ENCODE assay signal across 23 cellular contexts in the genomic region with DNA sequence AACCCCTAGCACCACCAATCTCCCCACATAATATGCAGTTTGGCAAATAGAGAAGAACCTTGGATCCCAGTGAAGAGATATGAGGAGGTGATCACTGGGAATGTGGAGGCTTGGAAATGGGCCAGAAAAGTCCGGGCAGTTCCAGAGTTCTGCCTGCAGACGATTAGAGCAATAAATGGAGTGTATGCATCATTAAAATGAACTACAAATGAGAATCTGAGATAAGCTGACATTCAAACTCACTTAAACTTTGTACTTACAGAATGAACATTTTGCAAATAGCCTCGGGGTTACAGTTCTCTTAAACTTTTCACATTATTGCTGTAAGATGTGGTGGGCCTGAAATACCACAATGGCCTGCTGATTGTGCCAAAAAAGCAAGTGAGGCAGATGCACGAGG. TPM values are rescaled to one million over a fixed set of nuclear protein-coding genes. Genes with fewer than 3 reads are reported as not detected.
DNase-seq lines count a peak whose midpoint lies in the region; ATAC-seq, FAIRE-seq and TF ChIP-seq lines count a peak whose summit lies in the region.
"Had no signal": no experiment of that assay in that cellular context is flagged by ENCODE, and none has a peak within 500 bp of the region (broad histone marks: within the 10 kb centered on the region; RNA-seq: fewer than 3 reads in every experiment).

No MANE protein-coding gene starts in this region.

- no peaks in the 10 kb centered on the region for H4K20me1 ChIP-seq in HepG2 (ENCODE audit: insufficient read depth, low read length)

- TF ChIP-seq POLR2A in HepG2 (IDR thresholded peaks at IDR 0.05; ENCODE audit: insufficient read depth in 1 of 2, low read depth in 2 of 2, low read length in 2 of 2) (no peak), right lobe of liver (IDR thresholded peaks at IDR 0.05) (no peak)

- H3K27ac Mint-ChIP-seq in activated naive CD4-positive, alpha-beta T cell treated with anti-CD3 and anti-CD28 coated beads, Interleukin-2, amount 50 U/mL, for 72 hours = no peak overlapping the region
- H3K27ac Mint-ChIP-seq in activated CD8-positive, alpha-beta T cell treated with anti-CD3 and anti-CD28 coated beads, Interleukin-2, amount 10 ng/mL, durations not matched to agents 7 days and 5 days = no peak overlapping the region
- H3K27ac Mint-ChIP-seq in CD4-positive, alpha-beta T cell = no peak overlapping the region
- H3K27ac Mint-ChIP-seq: activated CD4-positive, alpha-beta memory T cell treated with anti-CD3 and anti-CD28 coated beads for 36 hours; activated naive CD4-positive, alpha-beta T cell treated with anti-CD3 and anti-CD28 coated beads for 36 hours; memory B cell; natural killer cell treated with Interleukin-12 subunit alpha and Interleukin-12 subunit beta and Interleukin-15 and Interleukin-18, amount 100 ng/mL, for 72 hours; T-helper 2 cell treated with Interferon-gamma antibody and Interleukin-4, amounts not matched to agents 5 μg/mL and 100 μg/mL, for 36 hours had no signal

- no peaks in the 10 kb centered on the region for H3K36me3 ChIP-seq in HepG2 (replicated peaks in 1 of 2; ENCODE audit: control insufficient read depth in 1 of 2, insufficient read depth in 2 of 2, low read length in 2 of 2)
- no peaks in the 10 kb centered on the region for H3K36me3 ChIP-seq in right lobe of liver
- H3K36me3 ChIP-seq: SJSA1 had no signal

- peak; percentile 15 for DNase-seq in HepG2 (ENCODE audit: low spot score)
- no peak for DNase-seq in right lobe of liver
- DNase-seq in amniotic epithelial cell (ENCODE audit: low read depth) = peak; percentile 74
- DNase-seq in glomerular visceral epithelial cell (ENCODE audit: extremely low spot score) = peak; percentile 31
- DNase-seq in activated naive CD4-positive, alpha-beta T cell treated with anti-CD3 and anti-CD28 coated beads, Interleukin-2, amount 50 U/mL, for 72 hours (ENCODE audit: low spot score in 2 of 2) = no peak
- DNase-seq in activated CD8-positive, alpha-beta T cell treated with anti-CD3 and anti-CD28 coated beads, Interleukin-2, amount 10 ng/mL, durations not matched to agents 7 days and 5 days = no peak
- no peak for DNase-seq in A172 (ENCODE audit: low spot score)
- DNase-seq in CD4-positive, alpha-beta T cell = no peak
- DNase-seq: activated CD4-positive, alpha-beta memory T cell treated with anti-CD3 and anti-CD28 coated beads for 36 hours; activated naive CD4-positive, alpha-beta T cell treated with anti-CD3 and anti-CD28 coated beads for 36 hours; C1 segment of cervical spinal cord; DMS153; foreskin keratinocyte; NCI-H1417 treated with DMSO at 0.1 percent for 48 hours; NCI-H69 had no signal

- no peak overlapping the region for H2AFZ ChIP-seq in HepG2 (ENCODE audit: low read length)

- H3K4me3 Mint-ChIP-seq in activated CD8-positive, alpha-beta T cell treated with anti-CD3 and anti-CD28 coated beads, Interleukin-2, amount 10 ng/mL, durations not matched to agents 7 days and 5 days = no peak overlapping the region
- no peak overlapping the region for H3K4me3 Mint-ChIP-seq in CD4-positive, alpha-beta T cell
- H3K4me3 Mint-ChIP-seq: activated CD4-positive, alpha-beta memory T cell treated with anti-CD3 and anti-CD28 coated beads for 36 hours; activated naive CD4-positive, alpha-beta T cell treated with anti-CD3 and anti-CD28 coated beads for 36 hours; brain; memory B cell; natural killer cell treated with Interleukin-12 subunit alpha and Interleukin-12 subunit beta and Interleukin-15 and Interleukin-18, amount 100 ng/mL, for 72 hours; T-helper 2 cell treated with Interferon-gamma antibody and Interleukin-4, amounts not matched to agents 5 μg/mL and 100 μg/mL, for 36 hours had no signal

- no peak for FAIRE-seq in HepG2 (lab: Jason Lieb, UNC)
- FAIRE-seq: colon, keratinocyte had no signal

- TF ChIP-seq CTCF in HepG2 (CRISPR knock-in tag; IDR thresholded peaks at IDR 0.05) = no peak
- no peak for TF ChIP-seq CTCF in right lobe of liver (IDR thresholded peaks at IDR 0.05)
- TF ChIP-seq CTCF in CD4-positive, alpha-beta T cell (IDR thresholded peaks at IDR 0.05) = no peak

- H3K36me3 Mint-ChIP-seq in activated naive CD4-positive, alpha-beta T cell treated with anti-CD3 and anti-CD28 coated beads, Interleukin-2, amount 50 U/mL, for 72 hours = no peaks in the 10 kb centered on the region
- no peaks in the 10 kb centered on the region for H3K36me3 Mint-ChIP-seq in activated CD8-positive, alpha-beta T cell treated with anti-CD3 and anti-CD28 coated beads, Interleukin-2, amount 10 ng/mL, durations not matched to agents 7 days and 5 days (ENCODE audit: low read depth)
- no peaks in the 10 kb centered on the region for H3K36me3 Mint-ChIP-seq in CD4-positive, alpha-beta T cell (ENCODE audit: low read depth)
- H3K36me3 Mint-ChIP-seq: activated CD4-positive, alpha-beta memory T cell treated with anti-CD3 and anti-CD28 coated beads for 36 hours; brain; memory B cell; natural killer cell treated with Interleukin-12 subunit alpha and Interleukin-12 subunit beta and Interleukin-15 and Interleukin-18, amount 100 ng/mL, for 72 hours had no signal

- intact Hi-C loops in HepG2 (cut with micrococcal nuclease; ENCODE audit: unreplicated experiment) (no loop called here), right lobe of liver (cut with DNase I) (no loop called here)
- intact Hi-C loops in CD4-positive, alpha-beta T cell (cut with DNase I, micrococcal nuclease) = no loop called here

- no peaks in the 10 kb centered on the region for H3K9me3 ChIP-seq in HepG2 (ENCODE audit: low read length)
- H3K9me3 ChIP-seq in right lobe of liver = no peaks in the 10 kb centered on the region
- H3K9me3 ChIP-seq in CD4-positive, alpha-beta T cell (ENCODE audit: control insufficient read depth, low read length) = no peaks in the 10 kb centered on the region
- H3K9me3 ChIP-seq: SJSA1 had no signal

- H3K4me1 ChIP-seq in HepG2 (ENCODE audit: insufficient read depth, low read length) (peaks cover 37% of the 10 kb centered on the region), right lobe of liver (no peaks in the 10 kb centered on the region)
- H3K4me1 ChIP-seq: foreskin keratinocyte had no signal

- H3K27ac ChIP-seq in HepG2 (ENCODE audit: extremely low read length, insufficient read depth, low read length) (no peak overlapping the region), right lobe of liver (no peak overlapping the region)
- no peak overlapping the region for H3K27ac ChIP-seq in CD4-positive, alpha-beta T cell (ENCODE audit: low read depth, low read length)
- H3K27ac ChIP-seq: foreskin keratinocyte, KMS-11, SJSA1 had no signal

- ATAC-seq in HepG2 = peak; percentile 50; the same call in 2 of the 3 replicates
- no peak for ATAC-seq in right lobe of liver
- no peak for ATAC-seq in activated naive CD4-positive, alpha-beta T cell treated with anti-CD3 and anti-CD28 coated beads, Interleukin-2, amount 50 U/mL, for 72 hours
- no peak for ATAC-seq in activated CD8-positive, alpha-beta T cell treated with anti-CD3 and anti-CD28 coated beads, Interleukin-2, amount 10 ng/mL, durations not matched to agents 7 days and 5 days
- no peak for ATAC-seq in CD4-positive, alpha-beta T cell (ENCODE audit: poor library complexity)
- ATAC-seq: foreskin keratinocyte; natural killer cell treated with Interleukin-12 subunit alpha and Interleukin-12 subunit beta and Interleukin-15 and Interleukin-18, amount 100 ng/mL, for 72 hours had no signal

- TF ChIP-seq EP300 in HepG2 (IDR thresholded peaks at IDR 0.05; ENCODE audit: low read depth in 2 of 2, low read length in 2 of 2) (no peak), HepG2 (CRISPR knock-in tag; IDR thresholded peaks at IDR 0.05; ENCODE audit: borderline replicate concordance) (no peak)

- H3K9ac ChIP-seq in HepG2 (ENCODE audit: insufficient read depth, low read depth, low read length) = no peak overlapping the region
- H3K9ac ChIP-seq: KMS-11 had no signal

- TF ChIP-seq RAD21 in HepG2 (CRISPR knock-in tag; IDR thresholded peaks at IDR 0.05) = no peak

- H3K4me1 Mint-ChIP-seq in activated CD8-positive, alpha-beta T cell treated with anti-CD3 and anti-CD28 coated beads, Interleukin-2, amount 10 ng/mL, durations not matched to agents 7 days and 5 days (ENCODE audit: low read depth) = no peaks in the 10 kb centered on the region
- no peaks in the 10 kb centered on the region for H3K4me1 Mint-ChIP-seq in CD4-positive, alpha-beta T cell (ENCODE audit: low read depth)
- H3K4me1 Mint-ChIP-seq: brain had no signal

- no TSS peak for BruUV-seq in HepG2 (replicated peaks; lab: Mats Ljungman, UMichigan)

- H3K9me3 Mint-ChIP-seq in activated naive CD4-positive, alpha-beta T cell treated with anti-CD3 and anti-CD28 coated beads, Interleukin-2, amount 50 U/mL, for 72 hours = no peaks in the 10 kb centered on the region
- H3K9me3 Mint-ChIP-seq in activated CD8-positive, alpha-beta T cell treated with anti-CD3 and anti-CD28 coated beads, Interleukin-2, amount 10 ng/mL, durations not matched to agents 7 days and 5 days (ENCODE audit: insufficient read depth) = no peaks in the 10 kb centered on the region
- H3K9me3 Mint-ChIP-seq in CD4-positive, alpha-beta T cell = no peaks in the 10 kb centered on the region
- H3K9me3 Mint-ChIP-seq: activated CD4-positive, alpha-beta memory T cell treated with anti-CD3 and anti-CD28 coated beads for 36 hours; activated naive CD4-positive, alpha-beta T cell treated with anti-CD3 and anti-CD28 coated beads for 36 hours; natural killer cell treated with Interleukin-12 subunit alpha and Interleukin-12 subunit beta and Interleukin-15 and Interleukin-18, amount 100 ng/mL, for 72 hours; T-helper 2 cell treated with Interferon-gamma antibody and Interleukin-4, amounts not matched to agents 5 μg/mL and 100 μg/mL, for 36 hours had no signal

- WGBS in HepG2 (ENCODE audit: low lambda C conversion rate) = 10% methylated on average over 4 of the region's 4 CpGs
- 32% methylated on average over 4 of the region's 4 CpGs for WGBS in right lobe of liver (ENCODE audit: insufficient coverage, low coverage, low lambda C conversion rate, missing lambda C conversion rate)

- peaks cover 14% of the 10 kb centered on the region for H3K27me3 Mint-ChIP-seq in activated CD8-positive, alpha-beta T cell treated with anti-CD3 and anti-CD28 coated beads, Interleukin-2, amount 10 ng/mL, durations not matched to agents 7 days and 5 days (ENCODE audit: low read depth)
- H3K27me3 Mint-ChIP-seq in CD4-positive, alpha-beta T cell = peaks cover 13% of the 10 kb centered on the region
- H3K27me3 Mint-ChIP-seq: memory B cell had no signal

- H3K4me3 ChIP-seq in HepG2 (replicated peaks in 1 of 3; ENCODE audit: insufficient read depth in 1 of 3, low read depth in 2 of 3, low read length in 3 of 3) (no peak overlapping the region), right lobe of liver (no peak overlapping the region)
- H3K4me3 ChIP-seq: SJSA1 had no signal

- in situ Hi-C loops in HepG2 (cut with HindIII; ENCODE audit: extremely low pct_ligation_motif_present, low pct_unique_long_range_greater_than_20kb) = no loop called here

- no peaks in the 10 kb centered on the region for H3K79me2 ChIP-seq in HepG2 (ENCODE audit: insufficient read depth, low read length)

- H3K4me2 ChIP-seq in HepG2 (ENCODE audit: low read depth, low read length) = no peak overlapping the region; the same call in 1 of the 2 replicates
- H3K4me2 ChIP-seq: KMS-11 had no signal

- POLR2A ChIA-PET in HepG2 (lab: Yijun Ruan, JAX) = no interaction called here
- POLR2A ChIA-PET in activated CD8-positive, alpha-beta T cell treated with anti-CD3 and anti-CD28 coated beads, Interleukin-2, amount 10 ng/mL, durations not matched to agents 7 days and 5 days (lab: Charles Lee) = no interaction called here
- POLR2A ChIA-PET in CD4-positive, alpha-beta T cell (lab: Charles Lee) = no interaction called here

- H3K27me3 ChIP-seq in HepG2 (ENCODE audit: control insufficient read depth in 1 of 2, insufficient read depth in 2 of 2, low read length in 2 of 2) = no peaks in the 10 kb centered on the region
- no peaks in the 10 kb centered on the region for H3K27me3 ChIP-seq in right lobe of liver
- H3K27me3 ChIP-seq in CD4-positive, alpha-beta T cell (ENCODE audit: control insufficient read depth, insufficient read depth, low read length) = no peaks in the 10 kb centered on the region
- H3K27me3 ChIP-seq: foreskin keratinocyte, SJSA1 had no signal

- CTCF ChIA-PET in HepG2 (lab: Yijun Ruan, JAX; ENCODE audit: low intra/inter-chr PET ratio, low total read pairs) = no interaction called here
- CTCF ChIA-PET in activated CD8-positive, alpha-beta T cell treated with anti-CD3 and anti-CD28 coated beads, Interleukin-2, amount 10 ng/mL, durations not matched to agents 7 days and 5 days (lab: Charles Lee) = no interaction called here
- CTCF ChIA-PET in CD4-positive, alpha-beta T cell (lab: Charles Lee) = no interaction called here

RNA-seq across cellular contexts. Expression of a gene that starts 23.0 kb away (rescaled TPM):
- total RNA-seq in HepG2 (2016; rRNA removed; fragmentation: Illumina TruSeq; extraction: Trizol) = 20.0 TPM in 2 replicates
- total RNA-seq in HepG2 (2016; cell fraction: cytosol; rRNA removed; fragmentation: Illumina TruSeq; extraction: Trizol; ENCODE audit: low read depth) = 9.3 and 10.4 TPM in 2 replicates
- total RNA-seq in HepG2 (2016; cell fraction: insoluble cytoplasmic fraction; rRNA removed; fragmentation: Illumina TruSeq; extraction: Trizol) = 18.6 and 20.5 TPM in 2 replicates
- 15.5 and 16.5 TPM in 2 replicates for total RNA-seq in HepG2 (2016; cell fraction: membrane; rRNA removed; fragmentation: Illumina TruSeq; extraction: Trizol)
- 29.5 and 30.3 TPM in 2 replicates for total RNA-seq in HepG2 (2016; cell fraction: nucleus; rRNA removed; fragmentation: Illumina TruSeq; extraction: Trizol)
- polyA plus RNA-seq in HepG2 (2011; rRNA removed) = 6.0 and 6.3 TPM in 2 replicates
- 4.6 and 6.5 TPM in 2 replicates for polyA plus RNA-seq in HepG2 (2011; cell fraction: cytosol; rRNA removed)
- 8.6 and 9.9 TPM in 2 replicates for polyA plus RNA-seq in HepG2 (2011; cell fraction: nucleus; rRNA removed)
- 9.2 and 12.5 TPM in 2 replicates for polyA plus RNA-seq in HepG2 (2012)
- polyA plus RNA-seq in HepG2 (2016; cell fraction: cytosol; fragmentation: Illumina TruSeq; extraction: Trizol; ENCODE audit: low read depth) = 1.4 and 1.7 TPM in 2 replicates
- polyA plus RNA-seq in HepG2 (2016; cell fraction: insoluble cytoplasmic fraction; fragmentation: Illumina TruSeq; extraction: Trizol; ENCODE audit: low read depth) = 12.6 and 13.6 TPM in 2 replicates
- 5.8 and 5.9 TPM in 2 replicates for polyA plus RNA-seq in HepG2 (2016; cell fraction: membrane; fragmentation: Illumina TruSeq; extraction: Trizol; ENCODE audit: low read depth)
- 26.4 and 29.4 TPM in 2 replicates for polyA plus RNA-seq in HepG2 (2016; cell fraction: nucleus; fragmentation: Illumina TruSeq; extraction: Trizol; ENCODE audit: insufficient read depth, low read depth)
- 9.6 and 24.5 TPM in 2 replicates for polyA minus RNA-seq in HepG2 (2011; rRNA and poly(A)+ RNA removed; ENCODE audit: low replicate concordance)
- polyA minus RNA-seq in HepG2 (2011; cell fraction: cytosol; rRNA and poly(A)+ RNA removed) = 13.1 and 14.4 TPM in 2 replicates
- 23.7 and 26.4 TPM in 2 replicates for polyA minus RNA-seq in HepG2 (2011; cell fraction: nucleus; rRNA and poly(A)+ RNA removed)
- 10 to 100 TPM in 1 of 6 experiments, 1 to 10 TPM in 5; 2.6 to 11.8 (median 4.3) TPM for total RNA-seq in right lobe of liver
- total RNA-seq in activated naive CD4-positive, alpha-beta T cell treated with anti-CD3 and anti-CD28 coated beads, Interleukin-2, amount 50 U/mL, for 72 hours = under 1 TPM; 0.16 to 0.18 TPM
- under 1 TPM in 1 of 2 experiments, not detected in 1; 0.34 TPM for total RNA-seq in activated CD8-positive, alpha-beta T cell treated with anti-CD3 and anti-CD28 coated beads, Interleukin-2, amount 10 ng/mL, durations not matched to agents 7 days and 5 days
- total RNA-seq in A172 (2014; rRNA removed; shearing (Covaris generic)) = 42.3 and 48.8 TPM in 2 replicates
- total RNA-seq in CD4-positive, alpha-beta T cell = under 1 TPM; 0.19 to 0.25 TPM
- total RNA-seq: activated naive CD4-positive, alpha-beta T cell treated with anti-CD3 and anti-CD28 coated beads for 36 hours had no signal

Comparison
In these comparisons a context has a peak if more than half of its experiments do, and no peak if none do; other contexts are left out.
1. DNase-seq: peak in HepG2 (single experiment), amniotic epithelial cell (single experiment) and glomerular visceral epithelial cell (single experiment); none in right lobe of liver (0 of 3), activated naive CD4-positive, alpha-beta T cell treated with anti-CD3 and anti-CD28 coated beads, Interleukin-2, amount 50 U/mL, for 72 hours (0 of 2), activated CD8-positive, alpha-beta T cell treated with anti-CD3 and anti-CD28 coated beads, Interleukin-2, amount 10 ng/mL, durations not matched to agents 7 days and 5 days (single experiment), A172 (single experiment) and CD4-positive, alpha-beta T cell (0 of 10).